In genomic region chr16:31713071-31713944, GRCh38 we compare ENCODE assay signal across 8 cellular contexts.
DNase-seq lines count a peak whose midpoint lies in the region; ATAC-seq and TF ChIP-seq lines count a peak whose summit lies in the region.

No MANE protein-coding gene starts in this region.

- H3K36me3 ChIP-seq in HUES64 (ENCODE audit: insufficient read depth, low read length) = peaks cover 17% of the 10 kb centered on the region
- H3K36me3 ChIP-seq in OCI-LY3 (replicated peaks; ENCODE audit: low read depth, low read length) = peaks cover 25% of the 10 kb centered on the region

- H3K9ac ChIP-seq in HUES64 (ENCODE audit: low read depth, low read length) (peak overlapping the region; percentile 98), OCI-LY3 (ENCODE audit: low read length) (peak overlapping the region; percentile 93)

- H3K4me1 ChIP-seq in HUES64 (ENCODE audit: insufficient read depth, low read length) (peaks cover 14% of the 10 kb centered on the region; the same call in 1 of the 2 replicates), OCI-LY3 (ENCODE audit: low read length) (peaks cover 26% of the 10 kb centered on the region)

- H4K20me1 ChIP-seq in OCI-LY3 (ENCODE audit: insufficient read depth, low read length) = peaks cover 36% of the 10 kb centered on the region

- H3K9me3 ChIP-seq in HUES64 (ENCODE audit: insufficient read depth, low read depth, low read length) (no peaks in the 10 kb centered on the region), OCI-LY3 (ENCODE audit: insufficient read depth, low read length) (no peaks in the 10 kb centered on the region)

- H3K4me3 ChIP-seq in HUES64 (ENCODE audit: low read length) (peak overlapping the region; percentile 99), OCI-LY3 (ENCODE audit: low read length) (peak overlapping the region; percentile 91), epithelial cell of esophagus (ENCODE audit: low read length) (peak overlapping the region; percentile 95)

- WGBS in HUES64 = under 1% methylated on average over 59 of the region's 59 CpGs

- H3K4me2 ChIP-seq in OCI-LY3 (ENCODE audit: low read length) = peak overlapping the region; percentile 90

- H3K27ac ChIP-seq in HUES64 (ENCODE audit: low read depth, low read length) (peak overlapping the region; percentile 100), OCI-LY3 (ENCODE audit: low read length) (peak overlapping the region; percentile 64)

- H3K79me2 ChIP-seq in OCI-LY3 (ENCODE audit: low read length) = peaks cover 24% of the 10 kb centered on the region

- H3K27me3 ChIP-seq in HUES64 (ENCODE audit: insufficient read depth, low read length) (no peaks in the 10 kb centered on the region), OCI-LY3 (ENCODE audit: low read depth, low read length) (no peaks in the 10 kb centered on the region)

- peak; percentile 93 for ATAC-seq in GM21515 (IDR thresholded peaks at IDR 0.05; ENCODE audit: unreplicated experiment)

- peak; percentile 98 for DNase-seq in DMS 273 (lab: John Stamatoyannopoulos, UW; ENCODE audit: unreplicated experiment)
- peak; percentile 91 for DNase-seq in activated T-cell treated with anti-CD3 and anti-CD28 coated beads for 24 hours (ENCODE audit: low read depth)
- DNase-seq in epithelial cell of esophagus (ENCODE audit: low read depth) = peak; percentile 95
- DNase-seq in middle frontal gyrus (ENCODE audit: extremely low spot score, low spot score) = peak; percentile 89
- peak; percentile 77 to 85 for DNase-seq in stimulated activated CD8-positive, alpha-beta memory T cell treated with anti-CD3 and anti-CD28 coated beads, Interleukin-2, amount 100 ng/mL, for 1 hour (ENCODE audit: low read depth in 2 of 2)

- H2AFZ ChIP-seq in OCI-LY3 (ENCODE audit: low read depth, low read length) = peak overlapping the region; percentile 57; the same call in 1 of the 2 replicates

- TF ChIP-seq CTCF in OCI-LY3 (IDR thresholded peaks at IDR 0.05; ENCODE audit: low read depth, low read length) = no peak
- no peak for TF ChIP-seq CTCF in epithelial cell of esophagus (IDR thresholded peaks at IDR 0.05; ENCODE audit: insufficient read depth, low read depth, low read length, missing control alignments)

Comparison
In these comparisons a context has a peak if more than half of its experiments do, and no peak if none do; other contexts are left out.
1. Peak in every context shown above with its lines: DNase-seq, ATAC-seq, H3K4me3 ChIP-seq and H3K27ac ChIP-seq.